13 cellular contexts compared by ENCODE assay signal in the genomic region with DNA sequence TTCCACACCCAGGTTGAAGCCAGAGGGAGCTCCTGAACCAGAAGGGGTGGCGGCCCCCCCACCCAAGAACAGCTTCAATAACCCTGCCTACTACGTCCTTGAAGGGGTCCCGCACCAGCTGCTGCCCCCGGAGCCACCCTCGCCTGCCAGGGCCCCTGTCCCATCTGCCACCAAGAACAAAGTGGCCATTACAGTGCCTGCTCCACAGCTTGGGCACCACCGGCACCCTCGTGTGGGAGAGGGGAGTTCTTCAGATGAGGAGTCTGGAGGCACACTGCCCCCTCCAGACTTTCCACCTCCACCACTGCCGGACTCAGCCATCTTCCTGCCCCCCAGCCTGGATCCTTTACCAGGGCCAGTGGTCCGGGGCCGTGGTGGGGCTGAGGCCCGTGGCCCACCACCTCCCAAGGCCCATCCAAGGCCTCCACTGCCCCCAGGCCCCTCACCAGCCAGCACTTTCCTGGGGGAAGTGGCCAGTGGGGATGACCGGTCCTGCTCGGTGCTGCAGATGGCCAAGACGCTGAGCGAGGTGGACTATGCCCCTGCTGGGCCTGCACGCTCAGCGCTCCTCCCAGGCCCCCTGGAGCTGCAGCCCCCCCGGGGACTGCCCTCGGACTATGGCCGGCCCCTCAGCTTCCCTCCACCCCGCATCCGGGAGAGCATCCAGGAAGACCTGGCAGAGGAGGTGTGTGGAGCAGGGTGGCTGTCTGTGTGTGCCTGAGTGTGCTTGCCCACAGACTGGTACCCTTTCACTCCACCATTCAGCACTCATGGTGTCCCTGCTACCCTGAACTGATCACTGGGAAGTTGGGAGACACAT. TPM values are rescaled to one million over a fixed set of nuclear protein-coding genes. Genes with fewer than 3 reads are reported as not detected.
DNase-seq lines count a peak whose midpoint lies in the region; ATAC-seq and TF ChIP-seq lines count a peak whose summit lies in the region.
"Had no signal": no experiment of that assay in that cellular context is flagged by ENCODE, and none has a peak within 500 bp of the region (broad histone marks: within the 10 kb centered on the region; RNA-seq: fewer than 3 reads in every experiment).

No MANE protein-coding gene starts in this region.

- H3K27ac ChIP-seq in 22Rv1 (peak overlapping the region; percentile 67), mucosa of rectum (ENCODE audit: low read depth in 2 of 2, low read length in 2 of 2) (peak overlapping the region; percentile 26 to 38), PC-3 (ENCODE audit: low read length) (no peak overlapping the region)
- H3K27ac ChIP-seq: SJCRH30 had no signal

- DNase-seq in H7 (peak; percentile 77), chondrocyte (ENCODE audit: low spot score) (peak; percentile 79), mucosa of gallbladder (ENCODE audit: low spot score) (no peak), PC-3 (no peak)

- peaks cover 35% of the 10 kb centered on the region for H3K27me3 ChIP-seq in H7 (ENCODE audit: control insufficient read depth, insufficient read depth, low read length)
- peaks cover 13% of the 10 kb centered on the region in 2 donors for H3K27me3 ChIP-seq in mucosa of rectum (ENCODE audit: control insufficient read depth in 2 of 2, insufficient read depth in 2 of 2, low read length in 2 of 2)
- peaks cover 5% of the 10 kb centered on the region; the same call in 1 of the 2 replicates for H3K27me3 ChIP-seq in PC-3 (ENCODE audit: low read length)
- H3K27me3 ChIP-seq: SJCRH30 had no signal

- no peak for ATAC-seq in GM19452 (IDR thresholded peaks at IDR 0.05; ENCODE audit: unreplicated experiment)
- ATAC-seq in HG02981 (IDR thresholded peaks at IDR 0.05; ENCODE audit: unreplicated experiment), result no peak
- no peak for ATAC-seq in PC-3

- H3K36me3 ChIP-seq in H7 (replicated peaks; ENCODE audit: control insufficient read depth, insufficient read depth, low read length) (peaks cover 24% of the 10 kb centered on the region), mucosa of rectum (ENCODE audit: control insufficient read depth in 2 of 2, insufficient read depth in 2 of 2, low read length in 2 of 2) (peaks cover 35 to 47% of the 10 kb centered on the region in 2 donors), PC-3 (ENCODE audit: low read depth, low read length) (peaks cover 20% of the 10 kb centered on the region)

- intact Hi-C loops in PC-3 (cut with micrococcal nuclease), result no loop called here

- H3K9me2 ChIP-seq in PC-3 (replicated peaks; ENCODE audit: low read length), result no peaks in the 10 kb centered on the region

- H4K20me1 ChIP-seq in PC-3 (ENCODE audit: low read length), result no peaks in the 10 kb centered on the region

- H3K27me3 Mint-ChIP-seq in chondrocyte (ENCODE audit: low read depth), result peaks cover 10% of the 10 kb centered on the region

- peaks cover 26% of the 10 kb centered on the region for H3K36me3 Mint-ChIP-seq in chondrocyte (ENCODE audit: low read depth)

- H3K9me3 Mint-ChIP-seq in chondrocyte (ENCODE audit: low read depth), result no peaks in the 10 kb centered on the region
- H3K9me3 Mint-ChIP-seq: activated CD8-positive, alpha-beta T cell treated with anti-CD3 and anti-CD28 coated beads for 36 hours; stimulated activated naive CD8-positive, alpha-beta T cell treated with anti-CD3 and anti-CD28 coated beads, Interleukin-15, Interleukin-2, amounts not matched to agents 100 ng/mL and 50 ng/mL, for 24 hours had no signal

- H3K79me2 ChIP-seq in PC-3 (ENCODE audit: low read length), result no peaks in the 10 kb centered on the region

- peak overlapping the region; percentile 36 for H3K27ac Mint-ChIP-seq in chondrocyte (ENCODE audit: unreplicated experiment)
- H3K27ac Mint-ChIP-seq: activated CD8-positive, alpha-beta T cell treated with anti-CD3 and anti-CD28 coated beads for 36 hours; stimulated activated naive CD8-positive, alpha-beta T cell treated with anti-CD3 and anti-CD28 coated beads, Interleukin-15, Interleukin-2, amounts not matched to agents 100 ng/mL and 50 ng/mL, for 24 hours had no signal

- POLR2A ChIA-PET in PC-3 (lab: Charles Lee; ENCODE audit: unreplicated experiment), result no interaction called here

- CTCF ChIA-PET in PC-3 (lab: Charles Lee), result interaction anchor here (0.6 kb wide), 1 partner anchor 196 kb away, joined by 4 read pairs; no protein-coding TSS in a partner anchor

- H3K4me2 ChIP-seq in PC-3 (ENCODE audit: low read length), result no peak overlapping the region

- H3K4me1 ChIP-seq in mucosa of rectum (ENCODE audit: control insufficient read depth in 2 of 2, insufficient read depth in 2 of 2, low read length in 2 of 2) (peaks cover 21 to 24% of the 10 kb centered on the region in 2 donors), PC-3 (ENCODE audit: insufficient read depth, low read length) (peaks cover 9% of the 10 kb centered on the region)
- H3K4me1 ChIP-seq: SJCRH30 had no signal

- peaks cover 13% of the 10 kb centered on the region for H3K4me1 Mint-ChIP-seq in chondrocyte (ENCODE audit: low read depth)

- H3K9ac ChIP-seq in mucosa of rectum (ENCODE audit: low read depth in 1 of 2, low read length in 2 of 2) (no peak overlapping the region), PC-3 (ENCODE audit: low read length) (no peak overlapping the region)

- no TSS peak for BruUV-seq in PC-3 (replicated peaks; lab: Mats Ljungman, UMichigan)

- H3K4me3 ChIP-seq in H7 (ENCODE audit: insufficient read depth, low read depth, low read length), result no peak overlapping the region
- no peak overlapping the region for H3K4me3 ChIP-seq in mucosa of rectum (ENCODE audit: low read length in 2 of 2)
- H3K4me3 ChIP-seq in PC-3 (ENCODE audit: low read length), result no peak overlapping the region
- H3K4me3 ChIP-seq: SJCRH30 had no signal

- no peaks in the 10 kb centered on the region for H3K9me3 ChIP-seq in mucosa of rectum (ENCODE audit: control insufficient read depth in 2 of 2, low read length in 2 of 2)
- H3K9me3 ChIP-seq in PC-3 (ENCODE audit: low read length), result no peaks in the 10 kb centered on the region
- H3K9me3 ChIP-seq: SJCRH30 had no signal

- no peak overlapping the region for H3K4me3 Mint-ChIP-seq in chondrocyte (ENCODE audit: unreplicated experiment)
- H3K4me3 Mint-ChIP-seq: activated CD8-positive, alpha-beta T cell treated with anti-CD3 and anti-CD28 coated beads for 36 hours; stimulated activated naive CD8-positive, alpha-beta T cell treated with anti-CD3 and anti-CD28 coated beads, Interleukin-15, Interleukin-2, amounts not matched to agents 100 ng/mL and 50 ng/mL, for 24 hours had no signal

- TF ChIP-seq CTCF in 22Rv1 (IDR thresholded peaks at IDR 0.05) (no peak), chondrocyte (IDR thresholded peaks at IDR 0.05) (peak; percentile 11), PC-3 (conservative IDR thresholded peaks at IDR 0.05; ENCODE audit: low read depth, low read length) (no peak)

- H2AFZ ChIP-seq in PC-3 (ENCODE audit: low read length), result no peak overlapping the region

- peaks cover 8% of the 10 kb centered on the region for H3F3A ChIP-seq in PC-3 (ENCODE audit: low read length, unreplicated experiment)

RNA-seq across cellular contexts. Expression of a gene that starts 6.7 kb away (rescaled TPM):
- total RNA-seq in H7 (2014; rRNA removed; shearing (Covaris generic)), result 2.5 and 2.8 TPM in 2 replicates
- not detected in 3 replicates for total RNA-seq in chondrocyte
- total RNA-seq in mucosa of gallbladder, result 0.14 TPM
- not detected in 2 replicates for total RNA-seq in PC-3 (2014; rRNA removed)
- total RNA-seq: activated CD8-positive, alpha-beta T cell treated with anti-CD3 and anti-CD28 coated beads for 36 hours; astrocyte; SJCRH30; skeletal muscle tissue had no signal

RNA-seq across cellular contexts. Expression of a gene that starts 12.8 kb away (rescaled TPM):
- total RNA-seq in H7 (2014; rRNA removed; shearing (Covaris generic)), result 98.6 and 109 TPM in 2 replicates
- total RNA-seq in chondrocyte (214 to 226 TPM (median 224 TPM) in 3 replicates), mucosa of gallbladder (225 TPM), PC-3 (2014; rRNA removed) (100 and 121 TPM in 2 replicates)

RNA-seq across cellular contexts. Expression of a gene that starts 20.7 kb away (rescaled TPM):
- total RNA-seq in H7 (2014; rRNA removed; shearing (Covaris generic)), result not detected in 2 replicates
- total RNA-seq in chondrocyte (not detected in 3 replicates), mucosa of gallbladder (18.9 TPM), PC-3 (2014; rRNA removed) (not detected in 2 replicates)
- total RNA-seq: activated CD8-positive, alpha-beta T cell treated with anti-CD3 and anti-CD28 coated beads for 36 hours; astrocyte; SJCRH30 had no signal

RNA-seq across cellular contexts. Expression of a gene that starts 45.4 kb away (rescaled TPM):
- 0.41 and 1.3 TPM in 2 replicates for total RNA-seq in H7 (2014; rRNA removed; shearing (Covaris generic))
- total RNA-seq in chondrocyte, result 0.20 TPM in 1 of 3 replicates, not detected in the others
- total RNA-seq in mucosa of gallbladder, result 7.0 TPM
- 0.36 TPM in 1 of 2 replicates, not detected in the other for total RNA-seq in PC-3 (2014; rRNA removed)
- total RNA-seq: activated CD8-positive, alpha-beta T cell treated with anti-CD3 and anti-CD28 coated beads for 36 hours had no signal

Comparison
In these comparisons a context has a peak if more than half of its experiments do, and no peak if none do; other contexts are left out.
1. DNase-seq: peak in H7 (single experiment) and chondrocyte (single experiment); none in mucosa of gallbladder (single experiment) and PC-3 (single experiment).
2. RNA of a gene that starts 20.7 kb away (total RNA-seq): 18.9 TPM in mucosa of gallbladder (single experiment); not detected in H7, not detected in chondrocyte and not detected in PC-3; every median in the first group is over 10 times any median in the second.